21 cellular contexts compared by ENCODE assay signal in genomic region chr14:54547583-54547982, GRCh38.
"Had no signal": no experiment of that assay in that cellular context is flagged by ENCODE, and none has a peak within 500 bp of the region (broad histone marks: within the 10 kb centered on the region; RNA-seq: fewer than 3 reads in every experiment).

No MANE protein-coding gene starts in this region.

- H3K27ac ChIP-seq: KMS-11, SJSA1, SK-N-MC had no signal

- DNase-seq: Kasumi-1, MM.1S, NCI-H1092 treated with DMSO at 0.1 percent for 48 hours, NCI-H1436, NCI-H187, NCI-H2029, NCI-H2081 treated with DMSO at 0.1 percent for 48 hours, NCI-H2171, NCI-H226, NCI-H446, NCI-H510A, NCI-H524 treated with DMSO at 0.1 percent for 48 hours, NCI-H69, NCI-H774, Right ventricle myocardium superior, RPMI8226, SIG-M5 had no signal

- FAIRE-seq: RCC 7860 had no signal

- H3K4me2 ChIP-seq: KMS-11 had no signal

- H3K27me3 ChIP-seq: SJSA1 had no signal

- H3K9ac ChIP-seq: KMS-11 had no signal

- H3K4me3 ChIP-seq: SJSA1, SK-N-MC had no signal

- H3K9me3 ChIP-seq: SJSA1 had no signal

- H3K36me3 ChIP-seq: SJSA1 had no signal
